Comparison of ENCODE assay signal across 13 cellular contexts in the genomic region with DNA sequence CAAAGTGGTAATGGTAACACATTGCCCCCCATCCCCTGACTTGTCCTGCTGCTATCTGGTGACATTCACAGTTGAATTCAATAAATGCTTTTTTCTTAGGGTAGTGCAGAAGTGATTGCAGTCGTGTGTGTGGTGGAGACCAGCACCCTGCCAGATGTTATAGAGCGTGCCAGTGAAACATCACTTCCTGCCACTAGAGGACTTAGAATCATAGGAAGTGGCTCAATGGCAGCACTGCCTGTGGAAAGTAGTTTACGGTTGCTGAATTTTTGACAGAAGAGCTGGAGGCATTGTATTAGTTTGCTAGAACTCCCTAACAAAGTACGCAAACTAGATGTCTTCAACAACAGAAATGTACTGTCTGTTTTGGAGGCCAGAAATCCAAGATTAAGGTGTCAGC. TPM values are rescaled to one million over a fixed set of nuclear protein-coding genes. Genes with fewer than 3 reads are reported as not detected.
DNase-seq lines count a peak whose midpoint lies in the region; ATAC-seq, FAIRE-seq and TF ChIP-seq lines count a peak whose summit lies in the region.
"Had no signal": no experiment of that assay in that cellular context is flagged by ENCODE, and none has a peak within 500 bp of the region (broad histone marks: within the 10 kb centered on the region; RNA-seq: fewer than 3 reads in every experiment).

No MANE protein-coding gene starts in this region.

- POLR2A ChIA-PET in naive thymus-derived CD4-positive, alpha-beta T cell (lab: Charles Lee): no interaction called here

- no peaks in the 10 kb centered on the region for H3K4me1 ChIP-seq in naive thymus-derived CD4-positive, alpha-beta T cell (ENCODE audit: control insufficient read depth in 2 of 2, insufficient read depth in 2 of 2, low read length in 2 of 2)
- H3K4me1 ChIP-seq: Caco-2 had no signal

- H3K9me3 ChIP-seq in naive thymus-derived CD4-positive, alpha-beta T cell (ENCODE audit: control insufficient read depth in 2 of 3, low read length in 3 of 3): no peaks in the 10 kb centered on the region
- H3K9me3 ChIP-seq: Caco-2 had no signal

- no peaks in the 10 kb centered on the region for H3K36me3 ChIP-seq in naive thymus-derived CD4-positive, alpha-beta T cell (ENCODE audit: control insufficient read depth in 2 of 3, insufficient read depth in 3 of 3, low read length in 3 of 3)

- no peaks in the 10 kb centered on the region for H3K36me3 Mint-ChIP-seq in naive thymus-derived CD4-positive, alpha-beta T cell
- H3K36me3 Mint-ChIP-seq: activated naive CD4-positive, alpha-beta T cell treated with anti-CD3 and anti-CD28 coated beads, Interleukin-2, amount 10 ng/mL, durations not matched to agents 7 days and 5 days had no signal

- no peak overlapping the region for H3K27ac Mint-ChIP-seq in naive thymus-derived CD4-positive, alpha-beta T cell
- H3K27ac Mint-ChIP-seq: activated naive CD4-positive, alpha-beta T cell treated with anti-CD3 and anti-CD28 coated beads, Interleukin-2, amount 10 ng/mL, durations not matched to agents 7 days and 5 days; T-helper 17 cell had no signal

- peaks cover 0 to 2% (median 0%) of the 10 kb centered on the region in 11 donors for H3K9me3 Mint-ChIP-seq in naive thymus-derived CD4-positive, alpha-beta T cell
- H3K9me3 Mint-ChIP-seq: activated naive CD4-positive, alpha-beta T cell treated with anti-CD3 and anti-CD28 coated beads, Interleukin-2, amount 10 ng/mL, durations not matched to agents 7 days and 5 days had no signal

- H3K4me1 Mint-ChIP-seq in naive thymus-derived CD4-positive, alpha-beta T cell: peaks cover 0 to 2% (median 0%) of the 10 kb centered on the region in 7 donors
- H3K4me1 Mint-ChIP-seq: activated naive CD4-positive, alpha-beta T cell treated with anti-CD3 and anti-CD28 coated beads, Interleukin-2, amount 10 ng/mL, durations not matched to agents 7 days and 5 days had no signal

- DNase-seq in OCI-M1 (lab: John Stamatoyannopoulos, UW) (peak; percentile 4), NCI-H1436 treated with DMSO at 0.1 percent for 48 hours (lab: John Stamatoyannopoulos, UW) (no peak), H54 (ENCODE audit: insufficient read length, low spot score) (no peak)
- no peak for DNase-seq in naive thymus-derived CD4-positive, alpha-beta T cell
- DNase-seq: activated naive CD4-positive, alpha-beta T cell treated with anti-CD3 and anti-CD28 coated beads, Interleukin-2, amount 10 ng/mL, durations not matched to agents 7 days and 5 days; Caco-2; midbrain; NCI-H524; T-helper 17 cell had no signal

- FAIRE-seq in H54 (lab: Jason Lieb, UNC): no peak

- ATAC-seq in GM18907 (IDR thresholded peaks at IDR 0.05; ENCODE audit: unreplicated experiment) (peak; percentile 69), HG03060 (IDR thresholded peaks at IDR 0.05; ENCODE audit: low read depth, unreplicated experiment) (peak; percentile 35), HG02973 (IDR thresholded peaks at IDR 0.05; ENCODE audit: unreplicated experiment) (no peak)
- peak; percentile 45 for ATAC-seq in naive thymus-derived CD4-positive, alpha-beta T cell
- ATAC-seq: T-helper 17 cell had no signal

- no peak overlapping the region for H3K4me3 ChIP-seq in naive thymus-derived CD4-positive, alpha-beta T cell (ENCODE audit: low read length)

- H3K27me3 ChIP-seq in naive thymus-derived CD4-positive, alpha-beta T cell (ENCODE audit: control insufficient read depth in 2 of 2, insufficient read depth in 2 of 2, low read length in 2 of 2): no peaks in the 10 kb centered on the region

- no peak overlapping the region for H3K4me3 Mint-ChIP-seq in naive thymus-derived CD4-positive, alpha-beta T cell
- H3K4me3 Mint-ChIP-seq: activated naive CD4-positive, alpha-beta T cell treated with anti-CD3 and anti-CD28 coated beads, Interleukin-2, amount 10 ng/mL, durations not matched to agents 7 days and 5 days; T-helper 17 cell had no signal

- TF ChIP-seq POLR2A in H54 (IDR thresholded peaks at IDR 0.05; ENCODE audit: low read depth, low read length): no peak

- H3K27ac ChIP-seq in naive thymus-derived CD4-positive, alpha-beta T cell (ENCODE audit: low read depth, low read length): no peak overlapping the region

- peaks cover 0 to 6% (median 0%) of the 10 kb centered on the region in 5 donors for H3K27me3 Mint-ChIP-seq in naive thymus-derived CD4-positive, alpha-beta T cell

- intact Hi-C loops in naive thymus-derived CD4-positive, alpha-beta T cell (cut with micrococcal nuclease): no loop called here

- CTCF ChIA-PET in naive thymus-derived CD4-positive, alpha-beta T cell (lab: Charles Lee): no interaction called here

RNA-seq across cellular contexts. Expression of a gene that starts 37.4 kb away (rescaled TPM):
- under 1 TPM in 1 of 5 experiments, not detected in 4; 0.39 TPM for total RNA-seq in naive thymus-derived CD4-positive, alpha-beta T cell
- not detected for polyA plus RNA-seq in naive thymus-derived CD4-positive, alpha-beta T cell
- total RNA-seq: Caco-2, renal cortical epithelial cell had no signal

RNA-seq across cellular contexts. Expression of a gene that starts 38.9 kb away (rescaled TPM):
- 1 to 10 TPM in 1 of 5 experiments, not detected in 4; 2.8 TPM for total RNA-seq in naive thymus-derived CD4-positive, alpha-beta T cell
- polyA plus RNA-seq in naive thymus-derived CD4-positive, alpha-beta T cell: not detected
